In the genomic region with DNA sequence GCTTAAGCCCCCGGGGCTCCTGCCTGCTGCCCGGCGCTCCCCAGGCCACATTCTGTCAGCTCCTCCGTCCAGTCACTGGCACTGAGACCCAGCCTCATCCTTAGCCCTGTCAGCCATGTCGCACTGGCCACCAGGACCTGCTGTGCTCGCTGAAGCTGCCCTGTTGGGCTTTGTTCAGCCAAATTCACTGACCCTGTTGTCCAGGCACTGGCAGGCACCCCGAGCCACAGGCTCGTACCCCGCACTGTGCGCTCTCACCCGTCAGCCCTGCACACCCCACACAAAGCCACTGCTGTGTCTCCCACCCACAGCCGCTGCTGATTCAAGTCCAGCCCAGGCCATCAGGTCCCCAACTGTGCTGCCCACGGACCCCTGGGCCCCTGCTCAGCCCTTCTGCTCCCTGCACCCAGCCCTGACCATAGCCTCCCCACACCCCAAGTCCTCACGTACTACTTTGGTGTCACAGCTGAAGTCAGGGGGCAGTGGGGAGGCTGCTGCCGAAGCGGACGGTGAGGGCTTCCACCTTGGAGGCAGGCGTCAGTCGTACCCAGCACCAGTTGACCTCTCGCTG, we compare ENCODE assay signal across 13 cellular contexts.
DNase-seq lines count a peak whose midpoint lies in the region; ATAC-seq and TF ChIP-seq lines count a peak whose summit lies in the region.
"Had no signal": no experiment of that assay in that cellular context is flagged by ENCODE, and none has a peak within 500 bp of the region (broad histone marks: within the 10 kb centered on the region; RNA-seq: fewer than 3 reads in every experiment).

No MANE protein-coding gene starts in this region.

- peak overlapping the region; percentile 47 for H3K27ac ChIP-seq in A673 (ENCODE audit: low read depth, low read length, poor library complexity, severe bottlenecking)
- peak overlapping the region; percentile 19; the same call in 1 of the 2 replicates for H3K27ac ChIP-seq in DND-41 (ENCODE audit: low read length)
- H3K27ac ChIP-seq in mesendoderm (ENCODE audit: low read depth, low read length): no peak overlapping the region
- H3K27ac ChIP-seq: pancreas had no signal

- no peak overlapping the region for H3K4ac ChIP-seq in mesendoderm (ENCODE audit: low read depth, low read length)

- H3K9ac ChIP-seq in DND-41 (ENCODE audit: low read depth, low read length): no peak overlapping the region
- H3K9ac ChIP-seq in mesendoderm (ENCODE audit: low read length): no peak overlapping the region

- BruUV-seq in A673 (replicated peaks; lab: Mats Ljungman, UMichigan): no TSS peak

- DNase-seq in A673 (ENCODE audit: low spot score) (no peak), DND-41 (no peak), mesendoderm (no peak)
- no peak for DNase-seq in activated naive CD4-positive, alpha-beta T cell treated with anti-CD3 and anti-CD28 coated beads, Interleukin-2, amount 50 U/mL, for 72 hours (ENCODE audit: low spot score in 2 of 2)
- DNase-seq in stimulated activated naive B cell treated with anti-CD40 and anti-IgM and Interleukin-4, amounts not matched to agents 10 μg/mL and 1 μg/mL and 100 μg/mL, for 72 hours: no peak
- DNase-seq in stimulated activated CD4-positive, alpha-beta T cell treated with anti-CD3 and anti-CD28 coated beads, Interleukin-2, amount 100 ng/mL, for 48 hours: no peak
- DNase-seq: activated CD4-positive, CD25-positive, alpha-beta regulatory T cell treated with anti-CD3 and anti-CD28 coated beads, Interleukin-2, amount 50 U/mL, for 72 hours; immature natural killer cell; NCI-H69 had no signal

- no peak overlapping the region for H3K4me3 Mint-ChIP-seq in stimulated activated naive B cell treated with anti-CD40 and anti-IgM and Interleukin-4, amounts not matched to agents 10 μg/mL and 1 μg/mL and 100 μg/mL, for 72 hours
- H3K4me3 Mint-ChIP-seq: immature natural killer cell, mesothelial cell of epicardium had no signal

- CTCF ChIA-PET in A673 (lab: Charles Lee): interaction anchor here (1.0 to 1.4 kb wide), 2 partner anchors 27 to 385 kb away, joined by 3 to 4 read pairs; no protein-coding TSS in a partner anchor

- peaks cover 13 to 23% of the 10 kb centered on the region in 2 donors for H3K9me3 Mint-ChIP-seq in activated naive CD4-positive, alpha-beta T cell treated with anti-CD3 and anti-CD28 coated beads, Interleukin-2, amount 50 U/mL, for 72 hours
- H3K9me3 Mint-ChIP-seq in stimulated activated naive B cell treated with anti-CD40 and anti-IgM and Interleukin-4, amounts not matched to agents 10 μg/mL and 1 μg/mL and 100 μg/mL, for 72 hours: peaks cover 0 to 6% of the 10 kb centered on the region in 2 donors
- H3K9me3 Mint-ChIP-seq: immature natural killer cell had no signal

- peak overlapping the region; percentile 16 for H3K23ac ChIP-seq in mesendoderm (ENCODE audit: low read length)

- peak overlapping the region; percentile 93 to 100 for H3K27ac Mint-ChIP-seq in activated naive CD4-positive, alpha-beta T cell treated with anti-CD3 and anti-CD28 coated beads, Interleukin-2, amount 50 U/mL, for 72 hours
- no peak overlapping the region for H3K27ac Mint-ChIP-seq in stimulated activated naive B cell treated with anti-CD40 and anti-IgM and Interleukin-4, amounts not matched to agents 10 μg/mL and 1 μg/mL and 100 μg/mL, for 72 hours
- H3K27ac Mint-ChIP-seq: immature natural killer cell, mesothelial cell of epicardium had no signal

- H3K36me3 ChIP-seq in A673 (ENCODE audit: insufficient read depth, low read length, poor library complexity, severe bottlenecking): no peaks in the 10 kb centered on the region
- H3K36me3 ChIP-seq in DND-41 (ENCODE audit: insufficient read depth, low read length): peaks cover 56% of the 10 kb centered on the region
- no peaks in the 10 kb centered on the region for H3K36me3 ChIP-seq in mesendoderm (ENCODE audit: control insufficient read depth, insufficient read depth, low read length)

- no peak overlapping the region for H3K4me3 ChIP-seq in A673 (ENCODE audit: low read depth, low read length, poor library complexity, severe bottlenecking)
- no peak overlapping the region for H3K4me3 ChIP-seq in DND-41 (ENCODE audit: low read depth in 1 of 2, low read length in 2 of 2)
- H3K4me3 ChIP-seq in mesendoderm (ENCODE audit: low read length): no peak overlapping the region
- H3K4me3 ChIP-seq: pancreas had no signal

- H3K27me3 ChIP-seq in A673 (replicated peaks; ENCODE audit: insufficient read depth, low read depth, low read length, poor library complexity) (no peaks in the 10 kb centered on the region), DND-41 (ENCODE audit: insufficient read depth, low read length, poor library complexity) (no peaks in the 10 kb centered on the region), mesendoderm (ENCODE audit: insufficient read depth, low read length, poor library complexity) (no peaks in the 10 kb centered on the region)
- H3K27me3 ChIP-seq: pancreas had no signal

- no peak overlapping the region for H3K56ac ChIP-seq in mesendoderm (ENCODE audit: low read length)

- H4K20me1 ChIP-seq in DND-41 (ENCODE audit: insufficient read depth, low read length): no peaks in the 10 kb centered on the region

- H3K27me3 Mint-ChIP-seq in stimulated activated naive B cell treated with anti-CD40 and anti-IgM and Interleukin-4, amounts not matched to agents 10 μg/mL and 1 μg/mL and 100 μg/mL, for 72 hours: no peaks in the 10 kb centered on the region

- peaks cover 62 to 85% of the 10 kb centered on the region in 2 donors for H3K36me3 Mint-ChIP-seq in activated naive CD4-positive, alpha-beta T cell treated with anti-CD3 and anti-CD28 coated beads, Interleukin-2, amount 50 U/mL, for 72 hours
- peaks cover 59 to 74% of the 10 kb centered on the region in 2 donors for H3K36me3 Mint-ChIP-seq in stimulated activated naive B cell treated with anti-CD40 and anti-IgM and Interleukin-4, amounts not matched to agents 10 μg/mL and 1 μg/mL and 100 μg/mL, for 72 hours

- no peak overlapping the region for H2AK5ac ChIP-seq in mesendoderm (ENCODE audit: low read length)

- no peak overlapping the region for H3K18ac ChIP-seq in mesendoderm (ENCODE audit: low read length)

- H3K4me2 ChIP-seq in DND-41 (ENCODE audit: insufficient read depth, low read length) (no peak overlapping the region), mesendoderm (ENCODE audit: low read length) (no peak overlapping the region)

- H2AFZ ChIP-seq in DND-41 (ENCODE audit: low read depth, low read length): no peak overlapping the region

- no peak overlapping the region for H2BK15ac ChIP-seq in mesendoderm (replicated peaks; ENCODE audit: low read depth)

- POLR2A ChIA-PET in A673 (lab: Charles Lee; ENCODE audit: low non-redundant PET): no interaction called here

- H3K4me1 ChIP-seq in A673 (ENCODE audit: insufficient read depth, low read length, poor library complexity, severe bottlenecking): peaks cover 16% of the 10 kb centered on the region
- H3K4me1 ChIP-seq in DND-41 (ENCODE audit: insufficient read depth, low read length): peaks cover 4% of the 10 kb centered on the region; the same call in 1 of the 2 replicates
- H3K4me1 ChIP-seq in mesendoderm (ENCODE audit: control insufficient read depth, low read depth, low read length): no peaks in the 10 kb centered on the region
- H3K4me1 ChIP-seq: pancreas had no signal

- peaks cover 17 to 32% of the 10 kb centered on the region in 2 donors for H3K4me1 Mint-ChIP-seq in stimulated activated naive B cell treated with anti-CD40 and anti-IgM and Interleukin-4, amounts not matched to agents 10 μg/mL and 1 μg/mL and 100 μg/mL, for 72 hours

- TF ChIP-seq CTCF in A673 (conservative IDR thresholded peaks at IDR 0.05; ENCODE audit: low read depth, low read length) (no peak), DND-41 (IDR thresholded peaks at IDR 0.05; ENCODE audit: borderline replicate concordance, extremely low read depth, low read length, poor library complexity, severe bottlenecking) (no peak)

- no peak overlapping the region for H2BK5ac ChIP-seq in mesendoderm (ENCODE audit: low read length)

- ATAC-seq in DND-41 (ENCODE audit: insufficient read depth, low read depth): no peak
- no peak for ATAC-seq in activated naive CD4-positive, alpha-beta T cell treated with anti-CD3 and anti-CD28 coated beads, Interleukin-2, amount 50 U/mL, for 72 hours
- ATAC-seq in GM21367 (IDR thresholded peaks at IDR 0.05; ENCODE audit: unreplicated experiment): no peak
- ATAC-seq in stimulated activated naive B cell treated with anti-CD40 and anti-IgM and Interleukin-4, amounts not matched to agents 10 μg/mL and 1 μg/mL and 100 μg/mL, for 72 hours (replicated peaks): no peak
- no peak for ATAC-seq in GM19035 (IDR thresholded peaks at IDR 0.05; ENCODE audit: unreplicated experiment)

- WGBS in mesendoderm (ENCODE audit: extremely low coverage, insufficient coverage, low lambda C conversion rate): no CpG with 5 or more reads among the region's 20 CpGs

- no peak overlapping the region for H4K5ac ChIP-seq in mesendoderm (ENCODE audit: low read length)

- no peaks in the 10 kb centered on the region for H3K79me1 ChIP-seq in mesendoderm (ENCODE audit: low read length)

- H3K9me3 ChIP-seq in A673 (ENCODE audit: low read depth, low read length, poor library complexity, severe bottlenecking): no peaks in the 10 kb centered on the region
- H3K9me3 ChIP-seq in DND-41 (ENCODE audit: insufficient read depth, low read length, severe bottlenecking): no peaks in the 10 kb centered on the region
- H3K9me3 ChIP-seq: pancreas had no signal

- H3K79me2 ChIP-seq in DND-41 (ENCODE audit: insufficient read depth, low read length) (no peaks in the 10 kb centered on the region), mesendoderm (ENCODE audit: control insufficient read depth, insufficient read depth, low read length) (no peaks in the 10 kb centered on the region)

- no peak overlapping the region for H4K8ac ChIP-seq in mesendoderm (ENCODE audit: low read depth, low read length)

- no peak overlapping the region for H2BK120ac ChIP-seq in mesendoderm (ENCODE audit: low read depth, low read length)

- intact Hi-C loops in A673 (cut with micrococcal nuclease; ENCODE audit: unreplicated experiment): no loop called here
